Comparison of ENCODE assay signal across 1 cellular context in genomic region chr11:117096973-117097566, GRCh38.
TF ChIP-seq lines count a peak whose summit lies in the region.

No MANE protein-coding gene starts in this region.

TF ChIP-seq in HepG2, 621 proteins besides CTCF, POLR2A, EP300 and RAD21:
- TF ChIP-seq MIER3 (CRISPR knock-in tag; IDR thresholded peaks at IDR 0.05; ENCODE audit: borderline replicate concordance) = 0 out of 2 replicates have a peak, but pooled peaks have one; percentile 7
- 0 out of 2 replicates have a peak, but pooled peaks have one; percentile 11 for TF ChIP-seq DMAP1 (CRISPR knock-in tag; IDR thresholded peaks at IDR 0.05)
- no peak for TF ChIP-seq ZBTB38 (CRISPR knock-in tag; IDR thresholded peaks at IDR 0.05)
- 0 out of 4 replicates have a peak, but pooled peaks of 1 of the 2 experiments have one; percentile 7 for TF ChIP-seq HMGXB4 (CRISPR knock-in tag; IDR thresholded peaks at IDR 0.05; ENCODE audit: borderline replicate concordance in 1 of 2, low read depth in 1 of 2)
